8 cellular contexts compared by ENCODE assay signal in genomic region chr12:12562016-12562483, GRCh38. TPM values are rescaled to one million over a fixed set of nuclear protein-coding genes. Genes with fewer than 3 reads are reported as not detected.
A peak's percentile ranks its signal among the peaks of the same experiment; 100 is the strongest.
DNase-seq lines count a peak whose midpoint lies in the region; TF ChIP-seq lines count a peak whose summit lies in the region.

No MANE protein-coding gene starts in this region.

- H2AFZ ChIP-seq in mammary epithelial cell (ENCODE audit: low read depth, low read length) = peak overlapping the region; percentile 93

- H3K36me3 ChIP-seq in BE2C (peaks cover 4% of the 10 kb centered on the region; the same call in 1 of the 2 replicates), HAP-1 (replicated peaks) (no peaks in the 10 kb centered on the region), mammary epithelial cell (ENCODE audit: insufficient read depth, low read length) (no peaks in the 10 kb centered on the region), kidney epithelial cell (ENCODE audit: control insufficient read depth, insufficient read depth, low read length) (no peaks in the 10 kb centered on the region)

- H3K79me2 ChIP-seq in mammary epithelial cell (ENCODE audit: insufficient read depth, low read length) = peaks cover 19% of the 10 kb centered on the region

- H3K4me1 ChIP-seq in BE2C = peaks cover 10% of the 10 kb centered on the region; the same call in 1 of the 2 replicates
- H3K4me1 ChIP-seq in HAP-1 = peaks cover 34% of the 10 kb centered on the region
- peaks cover 20% of the 10 kb centered on the region for H3K4me1 ChIP-seq in mammary epithelial cell (ENCODE audit: insufficient read depth, low read length)

- no peaks in the 10 kb centered on the region for H4K20me1 ChIP-seq in mammary epithelial cell (ENCODE audit: insufficient read depth, low read length)

- H3K9ac ChIP-seq in mammary epithelial cell (ENCODE audit: insufficient read depth, low read length) = peak overlapping the region; percentile 97

- H3K4me2 ChIP-seq in mammary epithelial cell (ENCODE audit: insufficient read depth, low read depth, low read length) = peak overlapping the region; percentile 91

- intact Hi-C loops in mammary epithelial cell (cut with micrococcal nuclease) = loop anchor here (1.0 to 5.0 kb wide), 3 partner anchors 94 to 480 kb away; no protein-coding TSS in a partner anchor

- H3K4me3 ChIP-seq in BE2C (ENCODE audit: low read depth, low read length) (peak overlapping the region; percentile 94), HAP-1 (peak overlapping the region; percentile 64), mammary epithelial cell (replicated peaks in 1 of 3; ENCODE audit: insufficient read depth in 1 of 3, low read depth in 2 of 3, low read length in 3 of 3) (peak overlapping the region; percentile 74 to 87 (median 81)), kidney epithelial cell (ENCODE audit: low read depth, low read length) (peak overlapping the region; percentile 97)

- dilution Hi-C loops in mammary epithelial cell (cut with HindIII; ENCODE audit: low sequenced_read_pairs) = no loop called here

- peak overlapping the region; percentile 96 for H3K27ac ChIP-seq in mammary epithelial cell (ENCODE audit: insufficient read depth, low read depth, low read length)

- CTCF ChIA-PET in mammary epithelial cell (lab: Charles Lee; ENCODE audit: low non-redundant PET) = no interaction called here

- in situ Hi-C loops in HAP-1 (cut with MboI; ENCODE audit: low sequenced_read_pairs) = no loop called here
- in situ Hi-C loops in mammary epithelial cell (cut with MboI; ENCODE audit: low sequenced_read_pairs in 2 of 2) = loop anchor here (25.0 kb wide), 1 partner anchor 175 kb away; no protein-coding TSS in a partner anchor

- H3K27me3 ChIP-seq in BE2C (no peaks in the 10 kb centered on the region), HAP-1 (ENCODE audit: low read depth) (no peaks in the 10 kb centered on the region), mammary epithelial cell (ENCODE audit: insufficient read depth, low read length) (no peaks in the 10 kb centered on the region), kidney epithelial cell (ENCODE audit: control insufficient read depth, insufficient read depth, low read length) (no peaks in the 10 kb centered on the region)

- peaks cover 1% of the 10 kb centered on the region; the same call in 1 of the 2 replicates for H3K9me3 ChIP-seq in BE2C
- H3K9me3 ChIP-seq in HAP-1 = peaks cover 3% of the 10 kb centered on the region; the same call in 1 of the 2 replicates
- H3K9me3 ChIP-seq in mammary epithelial cell (replicated peaks; ENCODE audit: insufficient read depth, low read length) = no peaks in the 10 kb centered on the region

- no TSS peak for BruUV-seq in mammary epithelial cell (replicated peaks; lab: Mats Ljungman, UMichigan)

- 0% methylated on average over 13 of the region's 45 CpGs for WGBS in mammary epithelial cell (ENCODE audit: low coverage, missing lambda C conversion rate)

- DNase-seq in BE2C (peak; percentile 30), HAP-1 (ENCODE audit: low spot score in 2 of 2) (peak in 1 of 2 experiments; percentile 39), T-helper 9 cell (peak; percentile 26), mammary epithelial cell (no peak), kidney epithelial cell (ENCODE audit: low read depth) (no peak), NCI-H2029 (lab: John Stamatoyannopoulos, UW) (no peak), mucosa of gallbladder (ENCODE audit: low spot score) (no peak)
- peak; percentile 8 for DNase-seq in stimulated activated CD8-positive, alpha-beta memory T cell treated with anti-CD3 and anti-CD28 coated beads, Interleukin-12 subunit alpha, Interleukin-12 subunit beta, amount 100 ng/mL, for 1 hour (ENCODE audit: low read depth)

- TF ChIP-seq CTCF in BE2C (IDR thresholded peaks at IDR 0.05; ENCODE audit: low read depth, low read length) (no peak), mammary epithelial cell (conservative IDR thresholded peaks at IDR 0.05 in 1 of 2, IDR thresholded peaks at IDR 0.05 in 1 of 2; ENCODE audit: extremely low read depth in 1 of 2, insufficient read depth in 1 of 2, low read depth in 1 of 2, low read length in 2 of 2) (no peak), kidney epithelial cell (IDR thresholded peaks at IDR 0.05; ENCODE audit: insufficient read depth, low read length, poor library complexity, severe bottlenecking) (no peak)

RNA-seq across cellular contexts. Expression of gene DUSP16, which starts 0.6 kb away (rescaled TPM):
- polyA plus RNA-seq in BE2C (2012; ENCODE audit: insufficient read depth, insufficient read length, low read depth) = 16.4 TPM
- total RNA-seq in mammary epithelial cell = 10 to 100 TPM; 11.2 to 16.4 TPM
- polyA plus RNA-seq in mammary epithelial cell = 4.3 TPM
- polyA minus RNA-seq in mammary epithelial cell = 9.0 TPM
- 22.7 and 24.5 TPM in 2 replicates for total RNA-seq in kidney epithelial cell
- 65.9 TPM for total RNA-seq in mucosa of gallbladder

RNA-seq across cellular contexts. Expression of gene CREBL2, which starts 49.6 kb away (rescaled TPM):
- polyA plus RNA-seq in BE2C (2012; ENCODE audit: insufficient read depth, insufficient read length, low read depth) = 4.8 TPM
- 10 to 100 TPM; 18.1 to 40.2 TPM for total RNA-seq in mammary epithelial cell
- polyA plus RNA-seq in mammary epithelial cell = 9.1 TPM
- 7.5 TPM for polyA minus RNA-seq in mammary epithelial cell
- 19.2 and 21.7 TPM in 2 replicates for total RNA-seq in kidney epithelial cell
- 36.9 TPM for total RNA-seq in mucosa of gallbladder

Comparison
In these comparisons a context has a peak if more than half of its experiments do, and no peak if none do; other contexts are left out.
1. DNase-seq: peak in BE2C (single experiment), T-helper 9 cell (single experiment) and stimulated activated CD8-positive, alpha-beta memory T cell treated with anti-CD3 and anti-CD28 coated beads, Interleukin-12 subunit alpha, Interleukin-12 subunit beta, amount 100 ng/mL, for 1 hour (single experiment); none in mammary epithelial cell (single experiment), kidney epithelial cell (single experiment), NCI-H2029 (single experiment) and mucosa of gallbladder (single experiment).
2. Peak in every context shown above with its lines, with median percentiles within 50 percentile points of each other: H3K4me3 ChIP-seq.